In genomic region chr15:25803541-25803940, GRCh38 we compare ENCODE assay signal across 18 cellular contexts. TPM values are rescaled to one million over a fixed set of nuclear protein-coding genes. Genes with fewer than 3 reads are reported as not detected.
A peak's percentile ranks its signal among the peaks of the same experiment; 100 is the strongest.
DNase-seq lines count a peak whose midpoint lies in the region; ATAC-seq, FAIRE-seq and TF ChIP-seq lines count a peak whose summit lies in the region.
"Had no signal": no experiment of that assay in that cellular context is flagged by ENCODE, and none has a peak within 500 bp of the region (broad histone marks: within the 10 kb centered on the region; RNA-seq: fewer than 3 reads in every experiment).

No MANE protein-coding gene starts in this region.

- no peaks in the 10 kb centered on the region for H3K36me3 ChIP-seq in BLaER1
- no peaks in the 10 kb centered on the region for H3K36me3 ChIP-seq in OCI-LY7 (ENCODE audit: insufficient read depth, low read length)
- H3K36me3 ChIP-seq in kidney (ENCODE audit: control insufficient read depth in 1 of 2, insufficient read depth in 2 of 2, low read length in 2 of 2), result no peaks in the 10 kb centered on the region
- no peaks in the 10 kb centered on the region for H3K36me3 ChIP-seq in uterus

- H3K4me2 ChIP-seq in BLaER1 (peak overlapping the region; percentile 94), OCI-LY7 (ENCODE audit: low read length) (peak overlapping the region; percentile 47)

- H3K4me3 ChIP-seq in BLaER1, result no peak overlapping the region
- H3K4me3 ChIP-seq in OCI-LY7 (ENCODE audit: low read depth, low read length, poor library complexity, severe bottlenecking), result no peak overlapping the region
- H3K4me3 ChIP-seq in kidney (ENCODE audit: low read length in 2 of 2), result no peak overlapping the region
- H3K4me3 ChIP-seq in uterus, result no peak overlapping the region
- H3K4me3 ChIP-seq: GM23248 had no signal

- H3K9ac ChIP-seq in BLaER1 (peak overlapping the region; percentile 22; the same call in 1 of the 2 replicates), kidney (ENCODE audit: low read length in 2 of 2) (no peak overlapping the region)
- H3K9ac ChIP-seq: GM23248 had no signal

- no peaks in the 10 kb centered on the region for H3K27me3 Mint-ChIP-seq in osteocyte (ENCODE audit: unreplicated experiment)
- H3K27me3 Mint-ChIP-seq: CD8-positive, alpha-beta memory T cell had no signal

- BruUV-seq in OCI-LY7 (replicated peaks; lab: Mats Ljungman, UMichigan), result no TSS peak

- peaks cover 8% of the 10 kb centered on the region for H3K36me3 Mint-ChIP-seq in osteocyte (ENCODE audit: unreplicated experiment)

- no peaks in the 10 kb centered on the region for H3K9me3 Mint-ChIP-seq in osteocyte (ENCODE audit: unreplicated experiment)
- H3K9me3 Mint-ChIP-seq: CD14-positive monocyte had no signal

- H3K27ac ChIP-seq in BLaER1 (peak overlapping the region; percentile 72), OCI-LY7 (ENCODE audit: low read depth, low read length, poor library complexity, severe bottlenecking) (peak overlapping the region; percentile 58), kidney (ENCODE audit: low read depth in 2 of 2, low read length in 2 of 2) (no peak overlapping the region), uterus (no peak overlapping the region)

- TF ChIP-seq CTCF in OCI-LY7 (conservative IDR thresholded peaks at IDR 0.05; ENCODE audit: low read length) (no peak), kidney (IDR thresholded peaks at IDR 0.05; ENCODE audit: borderline replicate concordance, extremely low read depth, insufficient read depth) (no peak), osteocyte (IDR thresholded peaks at IDR 0.05) (no peak), uterus (IDR thresholded peaks at IDR 0.05) (no peak)

- H4K20me1 ChIP-seq in BLaER1 (no peaks in the 10 kb centered on the region), OCI-LY7 (ENCODE audit: insufficient read depth, low read length) (no peaks in the 10 kb centered on the region)

- H3K27ac Mint-ChIP-seq in osteocyte (ENCODE audit: unreplicated experiment), result no peak overlapping the region
- H3K27ac Mint-ChIP-seq: CD14-positive monocyte; CD8-positive, alpha-beta memory T cell had no signal

- no peaks in the 10 kb centered on the region for H3K27me3 ChIP-seq in BLaER1
- H3K27me3 ChIP-seq in uterus, result no peaks in the 10 kb centered on the region

- H3K9me3 ChIP-seq in BLaER1 (no peaks in the 10 kb centered on the region), OCI-LY7 (ENCODE audit: low read length) (no peaks in the 10 kb centered on the region), kidney (ENCODE audit: control insufficient read depth in 1 of 2, low read length in 2 of 2) (no peaks in the 10 kb centered on the region), uterus (no peaks in the 10 kb centered on the region)
- H3K9me3 ChIP-seq: Caco-2 had no signal

- no peaks in the 10 kb centered on the region for H3K79me2 ChIP-seq in OCI-LY7 (ENCODE audit: insufficient read depth, low read depth, low read length)

- intact Hi-C loops in OCI-LY7 (cut with micrococcal nuclease; ENCODE audit: unreplicated experiment) (loop anchor here (2.0 kb wide), 1 partner anchor 43 kb away; no protein-coding TSS in a partner anchor), kidney (cut with DNase I) (no loop called here), uterus (cut with DNase I; ENCODE audit: low total_unique reads) (no loop called here)

- H2AFZ ChIP-seq in OCI-LY7 (ENCODE audit: low read length), result peak overlapping the region; percentile 54; the same call in 1 of the 2 replicates
- H2AFZ ChIP-seq: GM23248 had no signal

- H3K9me2 ChIP-seq in OCI-LY7 (ENCODE audit: insufficient read depth, low read length), result no peaks in the 10 kb centered on the region

- FAIRE-seq in kidney (lab: Jason Lieb, UNC), result no peak
- FAIRE-seq: GM12892 had no signal

- H3K4me3 Mint-ChIP-seq in osteocyte (ENCODE audit: unreplicated experiment), result no peak overlapping the region
- H3K4me3 Mint-ChIP-seq: CD14-positive monocyte; CD8-positive, alpha-beta memory T cell had no signal

- POLR2A ChIA-PET in OCI-LY7 (lab: Charles Lee), result interaction anchor here (0.6 to 2.8 kb wide), 4 partner anchors 8 to 140 kb away, joined by 3 to 10 read pairs (median 4); no protein-coding TSS in a partner anchor

- H3K4me1 ChIP-seq in BLaER1, result peaks cover 86% of the 10 kb centered on the region
- H3K4me1 ChIP-seq in OCI-LY7 (ENCODE audit: insufficient read depth, low read length, poor library complexity, severe bottlenecking), result peaks cover 41% of the 10 kb centered on the region
- no peaks in the 10 kb centered on the region for H3K4me1 ChIP-seq in kidney (ENCODE audit: control insufficient read depth in 1 of 2, insufficient read depth in 1 of 2, low read depth in 1 of 2, low read length in 2 of 2)
- H3K4me1 ChIP-seq in uterus, result no peaks in the 10 kb centered on the region
- H3K4me1 ChIP-seq: Caco-2 had no signal

- ATAC-seq in HG02970 (IDR thresholded peaks at IDR 0.05; ENCODE audit: low FRiP score, unreplicated experiment) (no peak), GM18909 (IDR thresholded peaks at IDR 0.05; ENCODE audit: poor library complexity, unreplicated experiment) (no peak)

- DNase-seq in OCI-LY7 (ENCODE audit: low spot score), result no peak
- peak; percentile 36 for DNase-seq in kidney
- DNase-seq in osteocyte (ENCODE audit: extremely low spot score, unreplicated experiment), result peak; percentile 68
- no peak for DNase-seq in uterus
- DNase-seq in CD1c-positive myeloid dendritic cell (ENCODE audit: extremely low spot score), result no peak
- DNase-seq: ACHN; Caco-2; CD8-positive, alpha-beta memory T cell; DND-41; GDM1; GM23248; H7 had no signal

- CTCF ChIA-PET in OCI-LY7 (lab: Charles Lee; ENCODE audit: unreplicated experiment), result no interaction called here

- H3K4me1 Mint-ChIP-seq in osteocyte (ENCODE audit: unreplicated experiment), result peaks cover 44% of the 10 kb centered on the region

- TF ChIP-seq POLR2A in uterus (IDR thresholded peaks at IDR 0.05), result no peak

RNA-seq across cellular contexts. Expression of gene ATP10A, which starts 59.6 kb away (rescaled TPM):
- total RNA-seq in OCI-LY7 (2014; rRNA removed; shearing (Covaris generic)), result 0.08 TPM in 1 of 2 replicates, not detected in the other
- total RNA-seq in OCI-LY7 (2022) (0.06 TPM in 1 of 2 replicates, not detected in the other), kidney (6.8 TPM), osteocyte (71.9 and 74.2 TPM in 2 replicates), uterus (1 to 10 TPM in 3 of 4 donors, under 1 TPM in 1; 0.29 to 3.8 (median 2.5) TPM)
- polyA plus RNA-seq in kidney (ENCODE audit: insufficient read depth, low read depth, low replicate concordance), result 4.0 TPM
- total RNA-seq: A172, Caco-2 had no signal

Comparison
In these comparisons a context has a peak if more than half of its experiments do, and no peak if none do; other contexts are left out.
1. H3K27ac ChIP-seq: peak in BLaER1 (single experiment) and OCI-LY7 (single experiment); none in kidney (0 of 2) and uterus (0 of 2).
2. DNase-seq: peak in kidney (single experiment) and osteocyte (single experiment); none in OCI-LY7 (single experiment), uterus (0 of 2) and CD1c-positive myeloid dendritic cell (single experiment).